In the genomic region with DNA sequence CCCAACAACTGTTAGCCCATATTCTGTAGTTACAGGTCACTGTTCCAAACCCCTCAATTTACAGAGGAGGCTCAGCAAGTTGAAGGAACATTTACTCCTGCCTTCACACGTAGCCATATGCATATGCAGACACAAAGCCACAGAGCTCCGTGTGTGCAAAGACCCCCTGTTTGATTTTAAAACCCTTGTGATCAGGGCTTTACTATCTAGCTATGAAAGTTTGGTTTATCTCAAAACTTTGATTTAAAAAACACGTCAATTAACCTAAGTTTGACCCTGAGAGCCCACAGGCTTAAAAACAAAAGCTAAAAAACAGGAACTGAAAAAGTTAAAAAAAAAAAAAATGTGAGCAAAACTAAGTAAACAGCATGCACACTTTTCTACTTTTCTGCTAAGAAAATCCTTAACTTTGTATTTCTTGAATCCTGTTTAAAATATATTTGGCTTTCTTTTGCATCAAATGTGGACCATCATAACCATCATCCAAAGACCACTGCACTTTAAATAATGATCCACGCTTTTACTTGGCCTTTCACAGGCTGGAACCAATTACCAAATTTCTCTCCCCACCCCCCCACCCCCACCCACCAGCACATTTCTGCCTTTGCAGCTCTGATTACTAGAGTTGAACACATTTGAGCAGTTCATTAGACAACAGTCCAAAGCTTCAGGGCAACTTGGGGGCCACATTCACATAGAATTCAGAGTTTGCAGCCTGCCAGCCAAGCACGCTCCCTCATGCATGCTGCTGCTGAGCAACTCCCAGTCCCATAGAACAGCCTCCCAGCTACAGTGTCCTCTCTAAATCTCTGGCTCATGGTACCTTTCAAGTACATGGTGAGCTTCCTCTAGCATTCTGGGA, we compare ENCODE assay signal across 11 cellular contexts.
DNase-seq lines count a peak whose midpoint lies in the region; ATAC-seq, FAIRE-seq and TF ChIP-seq lines count a peak whose summit lies in the region.
"Had no signal": no experiment of that assay in that cellular context is flagged by ENCODE, and none has a peak within 500 bp of the region (broad histone marks: within the 10 kb centered on the region; RNA-seq: fewer than 3 reads in every experiment).

No MANE protein-coding gene starts in this region.

- DNase-seq in GM12892 (ENCODE audit: insufficient read length) (no peak), GM12878 (ENCODE audit: low read depth, low spot score) (peak; percentile 46), NCI-H510A (lab: John Stamatoyannopoulos, UW) (no peak), testis (no peak), NCI-H748 (lab: John Stamatoyannopoulos, UW; ENCODE audit: unreplicated experiment) (no peak), NCI-H524 treated with DMSO at 0.1 percent for 48 hours (lab: John Stamatoyannopoulos, UW) (no peak)
- DNase-seq: DMS153, NCI-H446, ovary had no signal

- SMC1A ChIA-PET in GM12878 (lab: Charles Lee; ENCODE audit: uncharacterized antibody, unreplicated experiment), result interaction anchor here (0.6 to 6.1 kb wide), 22 partner anchors 10 to 380 kb away, joined by 3 to 84 read pairs (median 4); no protein-coding TSS in a partner anchor

- peak overlapping the region; percentile 35 for H2AFZ ChIP-seq in GM12878 (ENCODE audit: control insufficient read depth, low read depth, low read length)

- H3K27me3 ChIP-seq in GM12878 (replicated peaks in 1 of 2; ENCODE audit: control insufficient read depth in 2 of 2, insufficient read depth in 2 of 2, low read length in 1 of 2) (no peaks in the 10 kb centered on the region), testis (no peaks in the 10 kb centered on the region)
- H3K27me3 ChIP-seq: ovary had no signal

- 9% methylated on average over 5 of the region's 5 CpGs for WGBS in GM12878 (ENCODE audit: insufficient coverage, insufficient replicate concordance, low lambda C conversion rate, missing lambda C conversion rate)
- WGBS in testis, 2 donors, result 61 to 63% methylated on average over 5 of the region's 5 CpGs

- no peaks in the 10 kb centered on the region for H3K9me3 ChIP-seq in GM12878 (replicated peaks; ENCODE audit: control insufficient read depth, insufficient read depth, low read length)
- no peaks in the 10 kb centered on the region for H3K9me3 ChIP-seq in testis
- H3K9me3 ChIP-seq: ovary had no signal

- peak; percentile 62 for ATAC-seq in GM21381 (IDR thresholded peaks at IDR 0.05; ENCODE audit: unreplicated experiment)
- ATAC-seq in HG03280 (IDR thresholded peaks at IDR 0.05; ENCODE audit: unreplicated experiment), result peak; percentile 60
- peak; percentile 87 for ATAC-seq in GM12878

- TF ChIP-seq CTCF in GM12878 (IDR thresholded peaks at IDR 0.05 in 2 of 3, conservative IDR thresholded peaks at IDR 0.05 in 1 of 3; ENCODE audit: control insufficient read depth in 2 of 3, extremely low read depth in 1 of 3, insufficient read depth in 1 of 3, low read depth in 3 of 3, low read length in 3 of 3), result no peak
- no peak for TF ChIP-seq CTCF in testis (IDR thresholded peaks at IDR 0.05)

- FAIRE-seq in GM12892 (lab: Jason Lieb, UNC) (peak; percentile 83), GM12878 (lab: Jason Lieb, UNC) (peak; percentile 41)

- no peak for TF ChIP-seq POLR2A in GM12892 (IDR thresholded peaks at IDR 0.05; ENCODE audit: low read depth, low read length)
- no peak for TF ChIP-seq POLR2A in GM12878 (IDR thresholded peaks at IDR 0.05; ENCODE audit: low read depth, low read length)
- no peak for TF ChIP-seq POLR2A in testis (IDR thresholded peaks at IDR 0.05)

- intact Hi-C loops in GM12878 (cut with micrococcal nuclease; ENCODE audit: unreplicated experiment) (loop anchor here (1.0 to 10.0 kb wide), 2 partner anchors 16 to 412 kb away; no protein-coding TSS in a partner anchor), testis (cut with DNase I; ENCODE audit: low total_unique reads) (no loop called here)

- no peaks in the 10 kb centered on the region for H4K20me1 ChIP-seq in GM12878 (ENCODE audit: control insufficient read depth, insufficient read depth)

- no TSS peak for BruUV-seq in GM12878 (replicated peaks; lab: Mats Ljungman, UMichigan)

- in situ Hi-C loops in GM12878 (cut with MboI), result no loop called here

- RAD21 ChIA-PET in GM12878 (lab: Charles Lee; ENCODE audit: unreplicated experiment), result interaction anchor here (0.7 to 3.8 kb wide), 29 partner anchors 8 to 692 kb away, joined by 3 to 96 read pairs (median 3); no protein-coding TSS in a partner anchor

- CTCF ChIA-PET in GM12878 (lab: Yijun Ruan, JAX), result interaction anchor here (0.6 to 2.9 kb wide), 10 partner anchors 10 to 415 kb away, joined by 3 to 20 read pairs (median 4); no protein-coding TSS in a partner anchor

- no peak for TF ChIP-seq RAD21 in GM12878 (IDR thresholded peaks at IDR 0.05; ENCODE audit: insufficient read depth, low read depth, low read length)

- POLR2A ChIA-PET in GM12878 (lab: Charles Lee), result interaction anchor here (0.7 to 3.5 kb wide), 7 partner anchors 10 to 1802 kb away, joined by 3 to 34 read pairs (median 4); no protein-coding TSS in a partner anchor

- H3K4me3 ChIP-seq in GM12878 (peak overlapping the region; percentile 35; the same call in 1 of the 2 replicates), testis (no peak overlapping the region)
- H3K4me3 ChIP-seq: ovary had no signal

- no peak overlapping the region for H3K9ac ChIP-seq in GM12878 (ENCODE audit: control insufficient read depth, insufficient read depth, low read length)

- H3K4me1 ChIP-seq in GM12878 (ENCODE audit: control insufficient read depth, insufficient read depth, low read length) (peaks cover 24% of the 10 kb centered on the region), testis (peaks cover 7% of the 10 kb centered on the region)

- peak overlapping the region; percentile 67 for H3K4me2 ChIP-seq in GM12878 (ENCODE audit: control insufficient read depth, insufficient read depth)

- no peaks in the 10 kb centered on the region for H3K79me2 ChIP-seq in GM12878 (ENCODE audit: control insufficient read depth, insufficient read depth, low read length)

- H3K27ac ChIP-seq in GM12878 (ENCODE audit: control insufficient read depth, insufficient read depth), result peak overlapping the region; percentile 68
- H3K27ac ChIP-seq in testis, result peak overlapping the region in 1 of 2 donors; percentile 11
- H3K27ac ChIP-seq: ovary had no signal

- peak; percentile 76 to 92 for TF ChIP-seq EP300 in GM12878 (IDR thresholded peaks at IDR 0.05; ENCODE audit: borderline replicate concordance in 1 of 2, control insufficient read depth in 1 of 2, low read depth in 2 of 2, low read length in 2 of 2)

- H3K36me3 ChIP-seq in GM12878 (ENCODE audit: control insufficient read depth in 2 of 2, insufficient read depth in 2 of 2, low read length in 1 of 2) (no peaks in the 10 kb centered on the region), testis (ENCODE audit: low read depth, missing control alignments) (no peaks in the 10 kb centered on the region)
- H3K36me3 ChIP-seq: ovary had no signal

TF ChIP-seq in GM12878, 131 proteins besides CTCF, POLR2A, EP300 and RAD21 (continues in another document):
- TF ChIP-seq NR2F1 (conservative IDR thresholded peaks at IDR 0.05), result peak; percentile 98
- TF ChIP-seq MXI1 (IDR thresholded peaks at IDR 0.05; ENCODE audit: low read depth, low read length), result peak; percentile 71; the same call in 1 of the 2 replicates
- TF ChIP-seq, protein P1, sequence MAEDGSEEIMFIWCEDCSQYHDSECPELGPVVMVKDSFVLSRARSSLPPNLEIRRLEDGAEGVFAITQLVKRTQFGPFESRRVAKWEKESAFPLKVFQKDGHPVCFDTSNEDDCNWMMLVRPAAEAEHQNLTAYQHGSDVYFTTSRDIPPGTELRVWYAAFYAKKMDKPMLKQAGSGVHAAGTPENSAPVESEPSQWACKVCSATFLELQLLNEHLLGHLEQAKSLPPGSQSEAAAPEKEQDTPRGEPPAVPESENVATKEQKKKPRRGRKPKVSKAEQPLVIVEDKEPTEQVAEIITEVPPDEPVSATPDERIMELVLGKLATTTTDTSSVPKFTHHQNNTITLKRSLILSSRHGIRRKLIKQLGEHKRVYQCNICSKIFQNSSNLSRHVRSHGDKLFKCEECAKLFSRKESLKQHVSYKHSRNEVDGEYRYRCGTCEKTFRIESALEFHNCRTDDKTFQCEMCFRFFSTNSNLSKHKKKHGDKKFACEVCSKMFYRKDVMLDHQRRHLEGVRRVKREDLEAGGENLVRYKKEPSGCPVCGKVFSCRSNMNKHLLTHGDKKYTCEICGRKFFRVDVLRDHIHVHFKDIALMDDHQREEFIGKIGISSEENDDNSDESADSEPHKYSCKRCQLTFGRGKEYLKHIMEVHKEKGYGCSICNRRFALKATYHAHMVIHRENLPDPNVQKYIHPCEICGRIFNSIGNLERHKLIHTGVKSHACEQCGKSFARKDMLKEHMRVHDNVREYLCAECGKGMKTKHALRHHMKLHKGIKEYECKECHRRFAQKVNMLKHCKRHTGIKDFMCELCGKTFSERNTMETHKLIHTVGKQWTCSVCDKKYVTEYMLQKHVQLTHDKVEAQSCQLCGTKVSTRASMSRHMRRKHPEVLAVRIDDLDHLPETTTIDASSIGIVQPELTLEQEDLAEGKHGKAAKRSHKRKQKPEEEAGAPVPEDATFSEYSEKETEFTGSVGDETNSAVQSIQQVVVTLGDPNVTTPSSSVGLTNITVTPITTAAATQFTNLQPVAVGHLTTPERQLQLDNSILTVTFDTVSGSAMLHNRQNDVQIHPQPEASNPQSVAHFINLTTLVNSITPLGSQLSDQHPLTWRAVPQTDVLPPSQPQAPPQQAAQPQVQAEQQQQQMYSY (CRISPR knock-in tag; IDR thresholded peaks at IDR 0.05), result no peak
- 0 out of 2 replicates have a peak, but pooled peaks have one; percentile 30 for TF ChIP-seq JUNB (IDR thresholded peaks at IDR 0.05)
- TF ChIP-seq ZZZ3 (IDR thresholded peaks at IDR 0.05; ENCODE audit: control insufficient read depth, insufficient read length, low read depth), result no peak
- peak; percentile 75 for TF ChIP-seq RUNX3 (IDR thresholded peaks at IDR 0.05; ENCODE audit: low read length)
- peak; percentile 51; the same call in 1 of the 2 replicates for TF ChIP-seq CREM (IDR thresholded peaks at IDR 0.05; ENCODE audit: low read depth)
- no peak for TF ChIP-seq ASH2L (IDR thresholded peaks at IDR 0.05; ENCODE audit: borderline replicate concordance, low read depth)
- peak; percentile 74; the same call in 1 of the 2 replicates for TF ChIP-seq ZNF207 (IDR thresholded peaks at IDR 0.05; ENCODE audit: borderline replicate concordance)
- TF ChIP-seq WRNIP1 (IDR thresholded peaks at IDR 0.05; ENCODE audit: borderline replicate concordance, low read depth, low read length), result no peak
- TF ChIP-seq CREB1 (IDR thresholded peaks at IDR 0.05; ENCODE audit: low read depth), result 0 out of 2 replicates have a peak, but pooled peaks have one; percentile 19
- TF ChIP-seq CHD2 (IDR thresholded peaks at IDR 0.05; ENCODE audit: borderline replicate concordance, low read depth, low read length), result peak; percentile 4; the same call in 1 of the 2 replicates
- TF ChIP-seq MEF2B (IDR thresholded peaks at IDR 0.05; ENCODE audit: partially characterized antibody, poor library complexity, severe bottlenecking), result peak; percentile 36
